In the genomic region with DNA sequence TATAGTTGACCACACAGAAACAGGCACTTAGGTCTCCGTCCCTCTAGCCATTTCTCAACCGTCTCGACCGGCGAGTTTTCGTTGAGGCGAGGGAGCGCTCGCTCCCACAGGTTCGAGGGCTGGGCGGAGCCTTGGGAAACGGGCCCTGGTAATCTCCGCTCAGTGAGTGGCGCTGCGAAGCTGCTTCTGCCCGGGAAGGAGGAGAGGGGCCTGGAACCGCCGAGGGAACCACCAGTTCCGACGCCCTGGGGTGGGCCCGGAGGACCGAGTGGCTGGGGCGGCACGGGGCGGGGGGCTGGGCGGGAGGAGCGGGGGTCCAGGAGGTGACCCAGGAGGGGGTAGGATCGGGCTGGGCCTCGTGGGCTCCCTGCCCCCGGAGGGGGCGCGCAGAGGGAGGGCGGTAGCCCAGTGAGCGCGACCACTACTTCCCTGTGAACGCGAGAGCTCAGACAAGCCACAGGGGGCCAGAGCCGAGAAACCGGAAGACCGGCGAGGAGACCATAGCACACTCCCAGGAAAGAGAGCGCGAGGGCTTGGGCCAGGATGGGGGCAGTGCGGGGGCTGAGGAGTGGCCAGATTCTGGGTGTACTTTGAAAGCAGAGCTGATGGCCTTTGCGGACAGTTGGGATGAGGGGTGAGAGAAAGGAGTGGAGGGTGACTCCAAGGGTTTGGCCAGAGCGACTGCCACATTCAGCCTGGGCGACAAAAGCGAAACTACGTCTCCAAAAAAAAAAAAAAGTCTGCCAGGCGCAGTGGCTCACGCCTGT, we compare ENCODE assay signal across 8 cellular contexts. TPM values are rescaled to one million over a fixed set of nuclear protein-coding genes. Genes with fewer than 3 reads are reported as not detected.
DNase-seq lines count a peak whose midpoint lies in the region; ATAC-seq and TF ChIP-seq lines count a peak whose summit lies in the region.

No MANE protein-coding gene starts in this region.

- no peaks in the 10 kb centered on the region for H3K27me3 Mint-ChIP-seq in activated CD4-positive, alpha-beta memory T cell treated with anti-CD3 and anti-CD28 coated beads, Interleukin-2, amount 10 ng/mL, durations not matched to agents 7 days and 5 days

- peak overlapping the region; percentile 99 for H3K27ac Mint-ChIP-seq in activated CD4-positive, alpha-beta memory T cell treated with anti-CD3 and anti-CD28 coated beads, Interleukin-2, amount 10 ng/mL, durations not matched to agents 7 days and 5 days

- H3K27ac ChIP-seq in right lobe of liver, result peak overlapping the region; percentile 99 to 100 (median 99)

- no peaks in the 10 kb centered on the region for H3K9me3 Mint-ChIP-seq in activated CD4-positive, alpha-beta memory T cell treated with anti-CD3 and anti-CD28 coated beads, Interleukin-2, amount 10 ng/mL, durations not matched to agents 7 days and 5 days

- H3K4me1 ChIP-seq in right lobe of liver, result peaks cover 0 to 10% (median 6%) of the 10 kb centered on the region in 4 donors

- POLR2A ChIA-PET in activated CD4-positive, alpha-beta memory T cell treated with anti-CD3 and anti-CD28 coated beads, Interleukin-2, amount 10 ng/mL, durations not matched to agents 7 days and 5 days (lab: Charles Lee), result interaction anchor here (0.6 to 13.2 kb wide), 49 partner anchors 10 to 1439 kb away, joined by 3 to 903 read pairs (median 4); a partner anchor contains a TSS

- peaks cover 45% of the 10 kb centered on the region for H3K4me1 Mint-ChIP-seq in activated CD4-positive, alpha-beta memory T cell treated with anti-CD3 and anti-CD28 coated beads, Interleukin-2, amount 10 ng/mL, durations not matched to agents 7 days and 5 days

- peak in 1 of 4 donors; percentile 27 for TF ChIP-seq CTCF in right lobe of liver (IDR thresholded peaks at IDR 0.05)

- H3K9me3 ChIP-seq in right lobe of liver, result no peaks in the 10 kb centered on the region

- H3K4me3 Mint-ChIP-seq in activated CD4-positive, alpha-beta memory T cell treated with anti-CD3 and anti-CD28 coated beads, Interleukin-2, amount 10 ng/mL, durations not matched to agents 7 days and 5 days, result peak overlapping the region; percentile 86

- intact Hi-C loops in right lobe of liver (cut with DNase I), result no loop called here

- no peaks in the 10 kb centered on the region for H3K36me3 Mint-ChIP-seq in activated CD4-positive, alpha-beta memory T cell treated with anti-CD3 and anti-CD28 coated beads, Interleukin-2, amount 10 ng/mL, durations not matched to agents 7 days and 5 days (ENCODE audit: low read depth)

- no peaks in the 10 kb centered on the region for H3K27me3 ChIP-seq in right lobe of liver

- DNase-seq in DMS79 (lab: John Stamatoyannopoulos, UW) (peak; percentile 82), NCI-H748 (lab: John Stamatoyannopoulos, UW; ENCODE audit: unreplicated experiment) (peak; percentile 90), right lobe of liver (peak; percentile 81 to 89 (median 86))
- peak; percentile 71 for DNase-seq in activated CD4-positive, alpha-beta memory T cell treated with anti-CD3 and anti-CD28 coated beads, Interleukin-2, amount 10 ng/mL, durations not matched to agents 7 days and 5 days
- peak; percentile 51 for DNase-seq in effector CD4-positive, alpha-beta T cell
- DNase-seq in stimulated activated CD4-positive, alpha-beta T cell treated with anti-CD3 and anti-CD28 coated beads, Interleukin-4, amount 100 ng/mL, for 4 hours, result peak; percentile 63 to 64

- no peaks in the 10 kb centered on the region for H3K36me3 ChIP-seq in right lobe of liver

- peak; percentile 30 for ATAC-seq in HG03196 (IDR thresholded peaks at IDR 0.05; ENCODE audit: unreplicated experiment)
- peak; percentile 71 to 87 (median 84) for ATAC-seq in right lobe of liver
- ATAC-seq in HG03521 (IDR thresholded peaks at IDR 0.05; ENCODE audit: unreplicated experiment), result no peak

- peak; percentile 54 for TF ChIP-seq POLR2A in right lobe of liver (IDR thresholded peaks at IDR 0.05)

- CTCF ChIA-PET in activated CD4-positive, alpha-beta memory T cell treated with anti-CD3 and anti-CD28 coated beads, Interleukin-2, amount 10 ng/mL, durations not matched to agents 7 days and 5 days (lab: Charles Lee), result interaction anchor here (1.1 to 4.0 kb wide), 7 partner anchors 19 to 115 kb away, joined by 3 to 39 read pairs (median 6); a partner anchor contains a TSS

- WGBS in right lobe of liver (ENCODE audit: insufficient coverage, low coverage, low lambda C conversion rate, missing lambda C conversion rate), result under 1% methylated on average over 38 of the region's 51 CpGs

- peak overlapping the region; percentile 48 to 64 (median 58) for H3K4me3 ChIP-seq in right lobe of liver

RNA-seq across cellular contexts. Expression of a gene that starts 29.9 kb away (rescaled TPM):
- total RNA-seq in activated CD4-positive, alpha-beta memory T cell treated with anti-CD3 and anti-CD28 coated beads, Interleukin-2, amount 10 ng/mL, durations not matched to agents 7 days and 5 days, result 1 to 10 TPM; 5.5 to 6.4 TPM
- 10 to 100 TPM; 10.9 to 31.8 (median 13.2) TPM for total RNA-seq in right lobe of liver
